25 cellular contexts compared by ENCODE assay signal in the genomic region with DNA sequence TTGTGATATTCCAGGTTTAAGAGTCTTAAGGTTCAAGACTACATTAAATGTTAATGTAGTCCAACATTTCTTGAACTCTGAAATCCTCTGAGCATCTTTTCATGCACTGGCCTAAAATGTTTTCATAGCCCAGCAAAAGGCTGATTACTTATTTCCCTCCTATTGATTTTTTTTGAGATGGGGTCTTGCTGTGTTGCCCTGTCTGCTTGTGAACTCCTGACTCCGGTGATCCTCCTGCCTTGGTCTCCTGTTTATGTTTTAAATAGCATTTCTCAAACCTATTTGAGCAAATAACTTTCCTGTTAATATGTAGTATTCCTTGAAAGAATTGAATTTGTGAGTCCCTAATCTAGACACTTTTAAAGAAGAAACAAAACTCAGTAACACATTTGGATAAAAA.
DNase-seq lines count a peak whose midpoint lies in the region; ATAC-seq, FAIRE-seq and TF ChIP-seq lines count a peak whose summit lies in the region.
"Had no signal": no experiment of that assay in that cellular context is flagged by ENCODE, and none has a peak within 500 bp of the region (broad histone marks: within the 10 kb centered on the region; RNA-seq: fewer than 3 reads in every experiment).

No MANE protein-coding gene starts in this region.

- no peak overlapping the region for H4K5ac ChIP-seq in H1 (ENCODE audit: insufficient read length, low read depth, low read length)

- no peak overlapping the region for H4K91ac ChIP-seq in H1 (replicated peaks; ENCODE audit: insufficient read length, low read length)

- no peak for TF ChIP-seq EP300 in H1 (IDR thresholded peaks at IDR 0.05; ENCODE audit: borderline replicate concordance in 1 of 2, low read depth in 2 of 2, low read length in 2 of 2)

- H3K79me2 ChIP-seq in H1 (ENCODE audit: control insufficient read depth in 1 of 2, insufficient read depth in 2 of 2, low read length in 2 of 2), result peaks cover 0 to 90% of the 10 kb centered on the region in 2 experiments; a peak in 2 of 4 replicates

- H3K56ac ChIP-seq in H1 (replicated peaks; ENCODE audit: insufficient read length, low read depth, low read length), result no peak overlapping the region

- DNase-seq in H1 (ENCODE audit: low read depth in 1 of 2, low spot score in 2 of 2) (no peak), left lobe of liver (ENCODE audit: low spot score) (no peak)
- DNase-seq in activated CD4-positive, alpha-beta T cell treated with anti-CD3 and anti-CD28 coated beads for 48 hours, result no peak
- DNase-seq: 8988T; ACHN; AML-193; BE2C; CD4-positive, alpha-beta T cell; CD8-positive, alpha-beta memory T cell; DMS 273 treated with DMSO at 0.1 percent for 48 hours; DMS79; EL; GDM1; GM23248; H9; HFFc6 had no signal

- H3K18ac ChIP-seq in H1 (ENCODE audit: extremely low read depth, low read length), result no peak overlapping the region

- no peak overlapping the region for H2AFZ ChIP-seq in H1 (ENCODE audit: low read length)
- H2AFZ ChIP-seq: GM23248 had no signal

- H3K9me3 ChIP-seq in HEK293 (ENCODE audit: control insufficient read depth, insufficient read depth, low read depth, low read length) (no peaks in the 10 kb centered on the region), H1 (ENCODE audit: insufficient read depth in 2 of 2, low read depth in 1 of 2, low read length in 1 of 2) (no peaks in the 10 kb centered on the region)
- H3K9me3 ChIP-seq: A549; BE2C; BLaER1 treated with 17β-estradiol and CSF1 and Interleukin-3, amounts not matched to agents 10 nM and 100 nM had no signal

- POLR2A ChIA-PET in HEK293 (lab: Yijun Ruan, JAX), result no interaction called here
- POLR2A ChIA-PET in H1 (lab: Charles Lee; ENCODE audit: partially characterized antibody), result no interaction called here

- H3K4me2 ChIP-seq in H1 (ENCODE audit: insufficient read depth in 1 of 2, low read depth in 2 of 2, low read length in 2 of 2), result no peak overlapping the region
- H3K4me2 ChIP-seq: BLaER1 treated with 17β-estradiol and CSF1 and Interleukin-3, amounts not matched to agents 10 nM and 100 nM had no signal

- no peak overlapping the region for H3K4me3 ChIP-seq in HEK293 (ENCODE audit: low read depth, low read length)
- no peak overlapping the region for H3K4me3 ChIP-seq in H1 (ENCODE audit: extremely low read depth in 1 of 4, insufficient read depth in 2 of 4, low read depth in 3 of 4, low read length in 4 of 4)
- H3K4me3 ChIP-seq: A549; BLaER1 treated with 17β-estradiol and CSF1 and Interleukin-3, amounts not matched to agents 10 nM and 100 nM; GM12878; GM23248 had no signal

- TF ChIP-seq CTCF in HEK293 (tag by site-specific recombination; IDR thresholded peaks at IDR 0.05) (no peak), VCaP (conservative IDR thresholded peaks at IDR 0.05) (no peak), H1 (IDR thresholded peaks at IDR 0.05; ENCODE audit: control extremely low read depth in 1 of 3, insufficient read depth in 1 of 3, low read depth in 1 of 3, low read length in 3 of 3) (no peak)

- no peak overlapping the region for H3K27ac ChIP-seq in HEK293 (ENCODE audit: extremely low read depth, low read depth, low read length)
- peak overlapping the region; percentile 95; the same call in 1 of the 2 replicates for H3K27ac ChIP-seq in VCaP
- H3K27ac ChIP-seq in H1 (ENCODE audit: low read depth, low read length), result no peak overlapping the region
- H3K27ac ChIP-seq: BLaER1 treated with 17β-estradiol and CSF1 and Interleukin-3, amounts not matched to agents 10 nM and 100 nM; GM23248 had no signal

- 90% methylated on average over 1 of the region's 1 CpG; no CpG with 5 or more reads in 1 of the 2 experiments for WGBS in H1 (ENCODE audit: extremely low coverage in 1 of 2, insufficient coverage in 1 of 2, insufficient read length in 1 of 2, insufficient replicate concordance in 2 of 2, low coverage in 1 of 2, low lambda C conversion rate in 2 of 2, missing lambda C conversion rate in 1 of 2), 2 experiments

- H3K79me1 ChIP-seq in H1 (ENCODE audit: low read depth, low read length), result peaks cover 6% of the 10 kb centered on the region

- H3K36me3 ChIP-seq in HEK293 (ENCODE audit: control insufficient read depth in 2 of 2, insufficient read depth in 1 of 2, low read length in 2 of 2), result no peaks in the 10 kb centered on the region
- H3K36me3 ChIP-seq in H1 (ENCODE audit: control insufficient read depth in 2 of 4, insufficient read depth in 4 of 4, low read length in 3 of 4), result no peaks in the 10 kb centered on the region
- H3K36me3 ChIP-seq: BE2C had no signal

- H3K4me1 ChIP-seq in HEK293 (ENCODE audit: control insufficient read depth, insufficient read depth, low read length), result peaks cover 21% of the 10 kb centered on the region
- peaks cover 6 to 22% (median 21%) of the 10 kb centered on the region in 4 experiments for H3K4me1 ChIP-seq in H1 (replicated peaks in 1 of 4; ENCODE audit: control insufficient read depth in 3 of 4, insufficient read depth in 4 of 4, low read length in 3 of 4)

- no peak overlapping the region for H3K14ac ChIP-seq in H1 (ENCODE audit: insufficient read length)

- no peak overlapping the region for H2BK20ac ChIP-seq in H1 (ENCODE audit: low read length)

- FAIRE-seq in H1 (lab: Jason Lieb, UNC), result no peak
- FAIRE-seq: D721Med, GM12878, GM19239 had no signal

- no peak overlapping the region for H2BK15ac ChIP-seq in H1 (ENCODE audit: low read length)

- TF ChIP-seq RAD21 in H1 (IDR thresholded peaks at IDR 0.05 in 1 of 2, conservative IDR thresholded peaks at IDR 0.05 in 1 of 2; ENCODE audit: low read depth in 2 of 2, low read length in 2 of 2), result no peak

- peaks cover 7 to 18% of the 10 kb centered on the region in 2 experiments for H4K20me1 ChIP-seq in H1 (replicated peaks in 1 of 2; ENCODE audit: control insufficient read depth in 1 of 2, insufficient read depth in 2 of 2, low read length in 2 of 2)

- H3K23ac ChIP-seq in H1 (ENCODE audit: insufficient read length), result no peak overlapping the region

- H3K27me3 ChIP-seq in H1 (replicated peaks in 1 of 4; ENCODE audit: control insufficient read depth in 3 of 4, extremely low read depth in 1 of 4, insufficient read depth in 3 of 4, low read length in 3 of 4), result no peaks in the 10 kb centered on the region
- H3K27me3 ChIP-seq: BE2C; BLaER1 treated with 17β-estradiol and CSF1 and Interleukin-3, amounts not matched to agents 10 nM and 100 nM had no signal

- no peaks in the 10 kb centered on the region for H3K23me2 ChIP-seq in H1 (ENCODE audit: low read depth, low read length)

- H3K9ac ChIP-seq in H1 (replicated peaks in 1 of 4; ENCODE audit: extremely low read depth in 1 of 4, low read depth in 3 of 4, low read length in 3 of 4), result no peak overlapping the region
- H3K9ac ChIP-seq: BLaER1 treated with 17β-estradiol and CSF1 and Interleukin-3, amounts not matched to agents 10 nM and 100 nM; GM23248 had no signal

- CTCF ChIA-PET in HEK293 (lab: Yijun Ruan, JAX), result interaction anchor here (0.6 to 3.2 kb wide), 6 partner anchors 9 to 282 kb away, joined by 3 to 30 read pairs (median 4); no protein-coding TSS in a partner anchor
- CTCF ChIA-PET in H1 (lab: Charles Lee; ENCODE audit: partially characterized antibody), result interaction anchor here (0.9 to 5.2 kb wide), 7 partner anchors 9 to 109 kb away, joined by 3 to 36 read pairs (median 5); no protein-coding TSS in a partner anchor

- TF ChIP-seq POLR2A in H1 (IDR thresholded peaks at IDR 0.05; ENCODE audit: control extremely low read depth in 1 of 2, low read depth in 2 of 2, low read length in 2 of 2), result no peak

- H4K8ac ChIP-seq in H1 (ENCODE audit: extremely low read depth, insufficient read depth, low read length), result no peak overlapping the region

- ATAC-seq in left lobe of liver, result no peak
- ATAC-seq in HG03354 (IDR thresholded peaks at IDR 0.05; ENCODE audit: poor library complexity, severe bottlenecking, unreplicated experiment), result no peak
- ATAC-seq: A549, GM12878, HCT116 had no signal

- no peak overlapping the region for H2BK5ac ChIP-seq in H1 (ENCODE audit: low read depth, low read length)

- no peak overlapping the region for H3K4ac ChIP-seq in H1 (replicated peaks; ENCODE audit: insufficient read length, low read depth, low read length)

- no peak overlapping the region for H2BK12ac ChIP-seq in H1 (ENCODE audit: low read depth, low read length)

- H2AK5ac ChIP-seq in H1 (ENCODE audit: low read depth, low read length), result no peak overlapping the region

- no peak overlapping the region for H2BK120ac ChIP-seq in H1 (replicated peaks; ENCODE audit: low read depth, low read length)

TF ChIP-seq in HEK293, 187 proteins besides CTCF, POLR2A, EP300 and RAD21:
- peak; percentile 97 for TF ChIP-seq ZNF121 (tag by site-specific recombination; IDR thresholded peaks at IDR 0.05)
- no peak for TF ChIP-seq ZNF776 (tag by site-specific recombination; IDR thresholded peaks at IDR 0.05; ENCODE audit: borderline replicate concordance)
- TF ChIP-seq, protein P1, sequence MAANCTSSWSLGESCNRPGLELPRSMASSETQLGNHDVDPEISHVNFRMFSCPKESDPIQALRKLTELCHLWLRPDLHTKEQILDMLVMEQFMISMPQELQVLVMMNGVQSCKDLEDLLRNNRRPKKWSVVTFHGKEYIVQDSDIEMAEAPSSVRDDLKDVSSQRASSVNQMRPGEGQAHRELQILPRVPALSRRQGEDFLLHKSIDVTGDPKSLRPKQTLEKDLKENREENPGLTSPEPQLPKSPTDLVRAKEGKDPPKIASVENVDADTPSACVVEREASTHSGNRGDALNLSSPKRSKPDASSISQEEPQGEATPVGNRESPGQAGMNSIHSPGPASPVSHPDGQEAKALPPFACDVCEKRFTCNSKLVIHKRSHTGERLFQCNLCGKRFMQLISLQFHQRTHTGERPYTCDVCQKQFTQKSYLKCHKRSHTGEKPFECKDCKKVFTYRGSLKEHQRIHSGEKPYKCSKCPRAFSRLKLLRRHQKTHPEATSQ (tag by site-specific recombination; IDR thresholded peaks at IDR 0.05), result 0 out of 2 replicates have a peak, but pooled peaks have one; percentile 25
TF ChIP-seq in HEK293: peak in this region for 2.

TF ChIP-seq in H1, 55 proteins besides CTCF, POLR2A, EP300 and RAD21:
- TF ChIP-seq KDM1A (IDR thresholded peaks at IDR 0.05; ENCODE audit: borderline replicate concordance, low read length) (peak; percentile 74; the same call in 1 of the 2 replicates), ASH2L (IDR thresholded peaks at IDR 0.05; ENCODE audit: low read length) (no peak), HDAC2 (IDR thresholded peaks at IDR 0.05; ENCODE audit: borderline replicate concordance in 1 of 2, low read depth in 2 of 2, low read length in 2 of 2) (peak in 1 of 2 experiments; percentile 38; a peak in 1 of 4 replicates)
